ENCODE assay signal across 8 cellular contexts in the genomic region with DNA sequence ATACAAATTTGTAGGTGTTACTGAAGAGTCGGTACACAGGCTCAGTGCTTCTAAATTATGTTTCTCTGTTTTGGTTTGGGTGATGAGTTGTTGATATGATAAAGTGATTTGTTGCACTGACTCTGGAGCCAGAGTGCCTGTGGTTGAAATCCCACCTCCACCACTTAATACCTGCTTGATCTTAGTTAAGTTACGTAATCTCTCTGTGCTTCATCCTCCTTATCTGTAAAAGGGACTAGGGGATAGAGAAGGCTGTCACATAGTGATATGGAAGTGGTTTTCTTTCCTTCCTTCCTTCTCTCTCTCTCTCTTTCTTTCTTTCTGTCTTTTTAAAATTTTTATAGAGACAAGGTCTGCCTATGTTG. TPM values are rescaled to one million over a fixed set of nuclear protein-coding genes. Genes with fewer than 3 reads are reported as not detected.
DNase-seq lines count a peak whose midpoint lies in the region; TF ChIP-seq lines count a peak whose summit lies in the region.

No MANE protein-coding gene starts in this region.

- H3K4me1 ChIP-seq in hepatocyte (ENCODE audit: insufficient read depth) (peaks cover 18% of the 10 kb centered on the region), spleen (peaks cover 17 to 51% (median 43%) of the 10 kb centered on the region in 6 donors)

- peak overlapping the region; percentile 65 for H2AFZ ChIP-seq in hepatocyte

- TF ChIP-seq CTCF in VCaP (conservative IDR thresholded peaks at IDR 0.05) (no peak), hepatocyte (IDR thresholded peaks at IDR 0.05; ENCODE audit: poor library complexity) (no peak), spleen (IDR thresholded peaks at IDR 0.05 in 8 of 11, conservative IDR thresholded peaks at IDR 0.05 in 3 of 11) (no peak)

- peak overlapping the region; percentile 85 for H3K27ac ChIP-seq in VCaP
- H3K27ac ChIP-seq in hepatocyte = peak overlapping the region; percentile 71
- peak overlapping the region; percentile 93 to 98 (median 94) for H3K27ac ChIP-seq in spleen

- no peaks in the 10 kb centered on the region for H3K9me2 ChIP-seq in hepatocyte (replicated peaks; ENCODE audit: insufficient read depth)

- H3K27me3 ChIP-seq in H7 (ENCODE audit: control insufficient read depth, insufficient read depth, low read length) (no peaks in the 10 kb centered on the region), hepatocyte (no peaks in the 10 kb centered on the region), spleen (replicated peaks in 1 of 7) (no peaks in the 10 kb centered on the region)

- no peak for DNase-seq in H7
- DNase-seq in hepatocyte (ENCODE audit: low spot score) = no peak
- no peak for DNase-seq in spleen
- DNase-seq in effector CD8-positive, alpha-beta T cell (lab: John Stamatoyannopoulos, UW) = no peak
- DNase-seq in NCI-H524 (lab: John Stamatoyannopoulos, UW) = no peak
- no peak for DNase-seq in LoVo (ENCODE audit: low spot score)
- DNase-seq in NCI-H1694 (lab: John Stamatoyannopoulos, UW) = no peak

- H3K4me2 ChIP-seq in hepatocyte = peak overlapping the region; percentile 99

- H3K4me3 ChIP-seq in H7 (ENCODE audit: insufficient read depth, low read depth, low read length) (peak overlapping the region; percentile 96; the same call in 1 of the 2 replicates), hepatocyte (peak overlapping the region; percentile 14), spleen (peak overlapping the region in 7 of 8 donors; percentile 69 to 99 (median 92))

- H3K36me3 ChIP-seq in H7 (replicated peaks; ENCODE audit: control insufficient read depth, insufficient read depth, low read length) = no peaks in the 10 kb centered on the region; the same call in 1 of the 2 replicates
- no peaks in the 10 kb centered on the region for H3K36me3 ChIP-seq in hepatocyte (replicated peaks; ENCODE audit: insufficient read depth, low read depth)
- H3K36me3 ChIP-seq in spleen = peaks cover 0 to 30% (median 12%) of the 10 kb centered on the region in 6 donors

- 50% methylated on average over 2 of the region's 2 CpGs for WGBS in hepatocyte (ENCODE audit: low lambda C conversion rate, missing lambda C conversion rate)
- 62 to 90% (median 65%) methylated on average over 2 of the region's 2 CpGs for WGBS in spleen, 5 donors

- peaks cover 13% of the 10 kb centered on the region for H4K20me1 ChIP-seq in hepatocyte (ENCODE audit: insufficient read depth, poor library complexity, severe bottlenecking)

- peaks cover 31% of the 10 kb centered on the region for H3K79me2 ChIP-seq in hepatocyte

- no peak for TF ChIP-seq POLR2A in spleen (IDR thresholded peaks at IDR 0.05)

- H3K9me3 ChIP-seq in hepatocyte (ENCODE audit: low read depth) (no peaks in the 10 kb centered on the region), spleen (no peaks in the 10 kb centered on the region)

- intact Hi-C loops in spleen (cut with DNase I; ENCODE audit: low total_unique reads) = loop anchor here (10.0 kb wide), 1 partner anchor 50 kb away; no protein-coding TSS in a partner anchor

RNA-seq across cellular contexts. Expression of a gene that starts 0.7 kb away (rescaled TPM):
- 28.6 and 31.1 TPM in 2 replicates for total RNA-seq in H7 (2014; rRNA removed; shearing (Covaris generic))
- total RNA-seq in hepatocyte (22.4 and 24.6 TPM in 2 replicates), spleen (10 to 100 TPM; 15.9 to 29.5 (median 21.9) TPM)
- polyA plus RNA-seq in hepatocyte (18.0 and 25.2 TPM in 2 replicates), spleen (10 to 100 TPM in 2 of 3 donors, 1 to 10 TPM in 1; 7.2 to 14.1 (median 10.8) TPM)

RNA-seq across cellular contexts. Expression of a gene that starts 8.5 kb away (rescaled TPM):
- 4.4 and 4.5 TPM in 2 replicates for total RNA-seq in H7 (2014; rRNA removed; shearing (Covaris generic))
- total RNA-seq in hepatocyte (10.6 and 11.7 TPM in 2 replicates), spleen (10 to 100 TPM; 19.4 to 37.4 (median 25.8) TPM)
- polyA plus RNA-seq in hepatocyte (12.6 and 15.1 TPM in 2 replicates), spleen (10 to 100 TPM; 11.6 to 13.5 (median 13.5) TPM)

RNA-seq across cellular contexts. Expression of a gene that starts 55.7 kb away (rescaled TPM):
- total RNA-seq in H7 (2014; rRNA removed; shearing (Covaris generic)) = 85.5 and 87.2 TPM in 2 replicates
- total RNA-seq in hepatocyte = 46.3 and 47.2 TPM in 2 replicates
- 28.2 and 31.2 TPM in 2 replicates for polyA plus RNA-seq in hepatocyte
- 10 to 100 TPM; 59.3 to 89.9 (median 71.1) TPM for total RNA-seq in spleen
- 10 to 100 TPM; 22.5 to 50.2 (median 25.4) TPM for polyA plus RNA-seq in spleen

Comparison
In these comparisons a context has a peak if more than half of its experiments do, and no peak if none do; other contexts are left out.
1. H3K4me3 ChIP-seq: peak in every context shown above with its lines; median percentile 96 in H7; 92 in spleen; 14 in hepatocyte.